Comparison of ENCODE assay signal across 1 cellular context in the genomic region with DNA sequence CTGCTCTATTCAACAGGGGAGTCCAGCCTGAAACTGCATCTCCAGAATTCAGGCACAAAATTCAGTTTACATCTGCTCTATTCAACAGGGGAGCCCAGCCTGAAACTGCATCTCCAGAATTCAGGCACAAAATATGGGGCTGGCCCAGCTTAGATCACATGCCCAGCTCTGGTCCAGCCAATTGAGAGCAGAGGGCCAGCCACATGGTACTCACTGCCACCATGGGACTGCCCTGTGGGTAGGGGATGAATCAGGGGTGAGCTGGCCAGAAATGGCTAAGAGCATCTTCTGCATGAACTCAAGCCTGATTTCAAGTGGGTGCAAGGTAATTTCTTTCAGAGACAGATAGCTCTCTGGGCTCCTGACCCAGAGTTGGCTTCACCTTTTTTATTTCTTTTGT.
TF ChIP-seq lines count a peak whose summit lies in the region.

No MANE protein-coding gene starts in this region.

TF ChIP-seq in WTC11, 78 proteins besides CTCF, POLR2A, EP300 and RAD21 (continued from another document):
- TF ChIP-seq, protein P1, sequence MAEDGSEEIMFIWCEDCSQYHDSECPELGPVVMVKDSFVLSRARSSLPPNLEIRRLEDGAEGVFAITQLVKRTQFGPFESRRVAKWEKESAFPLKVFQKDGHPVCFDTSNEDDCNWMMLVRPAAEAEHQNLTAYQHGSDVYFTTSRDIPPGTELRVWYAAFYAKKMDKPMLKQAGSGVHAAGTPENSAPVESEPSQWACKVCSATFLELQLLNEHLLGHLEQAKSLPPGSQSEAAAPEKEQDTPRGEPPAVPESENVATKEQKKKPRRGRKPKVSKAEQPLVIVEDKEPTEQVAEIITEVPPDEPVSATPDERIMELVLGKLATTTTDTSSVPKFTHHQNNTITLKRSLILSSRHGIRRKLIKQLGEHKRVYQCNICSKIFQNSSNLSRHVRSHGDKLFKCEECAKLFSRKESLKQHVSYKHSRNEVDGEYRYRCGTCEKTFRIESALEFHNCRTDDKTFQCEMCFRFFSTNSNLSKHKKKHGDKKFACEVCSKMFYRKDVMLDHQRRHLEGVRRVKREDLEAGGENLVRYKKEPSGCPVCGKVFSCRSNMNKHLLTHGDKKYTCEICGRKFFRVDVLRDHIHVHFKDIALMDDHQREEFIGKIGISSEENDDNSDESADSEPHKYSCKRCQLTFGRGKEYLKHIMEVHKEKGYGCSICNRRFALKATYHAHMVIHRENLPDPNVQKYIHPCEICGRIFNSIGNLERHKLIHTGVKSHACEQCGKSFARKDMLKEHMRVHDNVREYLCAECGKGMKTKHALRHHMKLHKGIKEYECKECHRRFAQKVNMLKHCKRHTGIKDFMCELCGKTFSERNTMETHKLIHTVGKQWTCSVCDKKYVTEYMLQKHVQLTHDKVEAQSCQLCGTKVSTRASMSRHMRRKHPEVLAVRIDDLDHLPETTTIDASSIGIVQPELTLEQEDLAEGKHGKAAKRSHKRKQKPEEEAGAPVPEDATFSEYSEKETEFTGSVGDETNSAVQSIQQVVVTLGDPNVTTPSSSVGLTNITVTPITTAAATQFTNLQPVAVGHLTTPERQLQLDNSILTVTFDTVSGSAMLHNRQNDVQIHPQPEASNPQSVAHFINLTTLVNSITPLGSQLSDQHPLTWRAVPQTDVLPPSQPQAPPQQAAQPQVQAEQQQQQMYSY (CRISPR knock-in tag; IDR thresholded peaks at IDR 0.05), result no peak
- TF ChIP-seq ESRRA (CRISPR knock-in tag; IDR thresholded peaks at IDR 0.05; ENCODE audit: borderline replicate concordance), result no peak
